ENCODE assay signal across 1 cellular context in genomic region chr10:30818854-30819253, GRCh38.
TF ChIP-seq lines count a peak whose summit lies in the region.

No MANE protein-coding gene starts in this region.

TF ChIP-seq in GM23338, 12 proteins besides CTCF, POLR2A, EP300 and RAD21 (continued from another document):
- TF ChIP-seq ZNF462 (CRISPR knock-in tag; IDR thresholded peaks at IDR 0.05) (no peak), ZNF331 (CRISPR knock-in tag; IDR thresholded peaks at IDR 0.05; ENCODE audit: low read depth) (no peak), ZNF114 (CRISPR knock-in tag; IDR thresholded peaks at IDR 0.05) (no peak), NANOG (IDR thresholded peaks at IDR 0.05; ENCODE audit: borderline replicate concordance) (no peak), POLR2AphosphoS5 (IDR thresholded peaks at IDR 0.05; ENCODE audit: low read depth) (no peak), JUNB (IDR thresholded peaks at IDR 0.05; ENCODE audit: unreplicated experiment) (no peak)
TF ChIP-seq in GM23338: peak in this region for 0.
